18 cellular contexts compared by ENCODE assay signal in genomic region chr20:49478754-49479689, GRCh38. TPM values are rescaled to one million over a fixed set of nuclear protein-coding genes. Genes with fewer than 3 reads are reported as not detected.
"Had no signal": no experiment of that assay in that cellular context is flagged by ENCODE, and none has a peak within 500 bp of the region (broad histone marks: within the 10 kb centered on the region; RNA-seq: fewer than 3 reads in every experiment).

No MANE protein-coding gene starts in this region.

- H3K27ac Mint-ChIP-seq: activated naive CD8-positive, alpha-beta T cell treated with anti-CD3 and anti-CD28 coated beads, Interleukin-2, amount 10 ng/mL, durations not matched to agents 7 days and 5 days; natural killer cell treated with Interleukin-12 subunit alpha and Interleukin-12 subunit beta and Interleukin-15 and Interleukin-18, amount 100 ng/mL, for 72 hours; stimulated activated naive CD8-positive, alpha-beta T cell treated with anti-CD3 and anti-CD28 coated beads, Interleukin-15, amount 100 ng/mL, for 72 hours had no signal

- H3K27me3 ChIP-seq: uterus had no signal

- H3K36me3 ChIP-seq: brain microvascular endothelial cell, spleen, thoracic aorta, uterus had no signal

- H3K9me3 Mint-ChIP-seq: activated naive CD8-positive, alpha-beta T cell treated with anti-CD3 and anti-CD28 coated beads, Interleukin-2, amount 10 ng/mL, durations not matched to agents 7 days and 5 days; natural killer cell treated with Interleukin-12 subunit alpha and Interleukin-12 subunit beta and Interleukin-15 and Interleukin-18, amount 100 ng/mL, for 72 hours; stimulated activated naive CD8-positive, alpha-beta T cell treated with anti-CD3 and anti-CD28 coated beads, Interleukin-15, amount 100 ng/mL, for 72 hours had no signal

- H3K4me3 Mint-ChIP-seq: activated naive CD8-positive, alpha-beta T cell treated with anti-CD3 and anti-CD28 coated beads, Interleukin-2, amount 10 ng/mL, durations not matched to agents 7 days and 5 days; natural killer cell treated with Interleukin-12 subunit alpha and Interleukin-12 subunit beta and Interleukin-15 and Interleukin-18, amount 100 ng/mL, for 72 hours; stimulated activated naive CD8-positive, alpha-beta T cell treated with anti-CD3 and anti-CD28 coated beads, Interleukin-15, amount 100 ng/mL, for 72 hours had no signal

- ATAC-seq: esophagus mucosa; natural killer cell treated with Interleukin-12 subunit alpha and Interleukin-12 subunit beta and Interleukin-15 and Interleukin-18, amount 100 ng/mL, for 72 hours; sciatic nerve; SK-N-SH treated with all-trans-retinoic acid at 6 μM for 48 hours; stimulated activated naive CD8-positive, alpha-beta T cell treated with anti-CD3 and anti-CD28 coated beads, Interleukin-15, amount 100 ng/mL, for 72 hours had no signal

- H3K9me3 ChIP-seq: thoracic aorta, uterus had no signal

- H3K4me1 ChIP-seq: uterus had no signal

- H3K36me3 Mint-ChIP-seq: activated naive CD8-positive, alpha-beta T cell treated with anti-CD3 and anti-CD28 coated beads, Interleukin-2, amount 10 ng/mL, durations not matched to agents 7 days and 5 days; natural killer cell treated with Interleukin-12 subunit alpha and Interleukin-12 subunit beta and Interleukin-15 and Interleukin-18, amount 100 ng/mL, for 72 hours had no signal

- H3K4me3 ChIP-seq: spleen, thoracic aorta, uterus had no signal

- DNase-seq: activated CD4-positive, alpha-beta T cell treated with anti-CD3 and anti-CD28 coated beads for 48 hours; activated CD8-positive, alpha-beta memory T cell treated with anti-CD3 and anti-CD28 coated beads, Interleukin-2, amount 50 U/mL, for 48 hours; activated gamma-delta T cell treated with Interleukin-2 at 50 U/mL for 16 hours; activated naive CD8-positive, alpha-beta T cell treated with anti-CD3 and anti-CD28 coated beads, Interleukin-2, amount 10 ng/mL, durations not matched to agents 7 days and 5 days; brain microvascular endothelial cell; kidney glomerular epithelial cell; mesendoderm; spleen; stimulated activated naive CD8-positive, alpha-beta T cell treated with anti-CD3 and anti-CD28 coated beads, Interleukin-15, amount 100 ng/mL, for 72 hours; T-helper 1 cell; uterus had no signal

- H3K27ac ChIP-seq: brain microvascular endothelial cell, thoracic aorta had no signal

RNA-seq across cellular contexts. Expression of gene KCNB1, which starts 3.4 kb away (rescaled TPM):
- total RNA-seq: dermis microvascular lymphatic vessel endothelial cell; fibroblast of villous mesenchyme; natural killer cell treated with Interleukin-12 subunit alpha and Interleukin-12 subunit beta and Interleukin-15 and Interleukin-18, amount 100 ng/mL, for 72 hours had no signal
